In the genomic region with DNA sequence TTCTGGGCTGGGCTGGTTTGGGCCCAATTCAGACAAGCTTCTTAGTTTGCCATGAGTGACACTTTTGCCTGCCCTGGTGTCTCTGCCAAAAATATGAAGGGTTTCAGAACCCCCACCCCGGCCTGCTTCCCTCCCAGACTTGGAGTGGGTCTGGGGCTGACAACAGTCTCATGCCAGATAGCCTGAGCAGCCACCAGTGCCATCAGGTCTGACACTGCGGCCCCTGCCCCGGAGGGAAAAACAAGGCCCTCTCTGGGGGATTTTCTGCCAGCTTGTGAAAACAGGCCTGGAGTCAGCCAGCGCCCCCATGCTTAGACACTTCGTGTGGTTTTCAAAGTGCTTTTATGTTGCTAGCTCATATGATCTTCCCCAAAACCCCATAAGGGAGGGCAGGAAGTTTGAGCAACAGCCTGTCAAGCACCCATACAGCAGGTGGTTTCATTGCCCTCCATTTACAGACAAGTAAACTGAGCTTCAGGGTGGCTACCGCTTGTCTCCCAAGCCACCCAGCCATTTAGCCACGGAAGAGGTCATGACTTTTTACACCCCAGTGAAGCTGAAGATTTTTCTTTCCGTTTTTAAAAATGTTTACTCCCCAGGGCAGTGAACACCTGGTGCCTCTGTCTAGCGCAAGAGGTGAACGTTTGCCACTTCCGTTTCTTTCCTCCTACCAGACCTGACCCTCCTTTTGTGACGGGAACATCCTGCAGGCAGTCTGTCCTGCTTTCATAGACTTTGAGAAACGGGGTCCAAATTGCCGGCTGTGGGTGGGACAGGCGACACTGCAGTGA, we compare ENCODE assay signal across 8 cellular contexts.
A peak's percentile ranks its signal among the peaks of the same experiment; 100 is the strongest.
DNase-seq lines count a peak whose midpoint lies in the region; ATAC-seq and TF ChIP-seq lines count a peak whose summit lies in the region.

No MANE protein-coding gene starts in this region.

- ATAC-seq in heart right ventricle = no peak
- peak; percentile 41 for ATAC-seq in HG03108 (IDR thresholded peaks at IDR 0.05; ENCODE audit: unreplicated experiment)
- ATAC-seq in natural killer cell = peak; percentile 43 to 65 (median 56)

- WGBS in heart right ventricle, 2 donors = 72 to 81% methylated on average over 15 of the region's 15 CpGs

- H3K36me3 Mint-ChIP-seq in natural killer cell = no peaks in the 10 kb centered on the region

- no peak for TF ChIP-seq POLR2A in Peyer's patch (IDR thresholded peaks at IDR 0.05)

- TF ChIP-seq CTCF in heart right ventricle (IDR thresholded peaks at IDR 0.05) (no peak), Peyer's patch (IDR thresholded peaks at IDR 0.05) (no peak), natural killer cell (IDR thresholded peaks at IDR 0.05) (no peak)

- H3K4me3 ChIP-seq in heart right ventricle (no peak overlapping the region), Peyer's patch (peak overlapping the region in 1 of 4 donors; percentile 13)

- intact Hi-C loops in heart right ventricle (cut with DNase I) = loop anchor here in 1 of 10 donors (5.0 kb wide), 1 partner anchor 36 kb away; no protein-coding TSS in a partner anchor
- intact Hi-C loops in cardiac septum (cut with DNase I) = no loop called here
- intact Hi-C loops in natural killer cell (cut with micrococcal nuclease) = loop anchor here (2.0 to 10.0 kb wide), 2 partner anchors 109 to 443 kb away; no protein-coding TSS in a partner anchor

- no peaks in the 10 kb centered on the region for H3K9me3 Mint-ChIP-seq in natural killer cell

- peaks cover 80 to 97% of the 10 kb centered on the region in 2 donors for H3K4me1 Mint-ChIP-seq in natural killer cell

- DNase-seq in heart right ventricle (no peak), cardiac septum (ENCODE audit: low spot score) (no peak), Peyer's patch (peak in 2 of 3 donors; percentile 84 to 90), natural killer cell (peak; percentile 65), mesenteric fat pad (ENCODE audit: low spot score) (no peak), retina (no peak)
- peak; percentile 66 for DNase-seq in activated gamma-delta T cell treated with anti-CD3 and anti-CD28 coated beads, Interleukin-2, amount 50 U/mL, for 16 hours (ENCODE audit: low read depth)

- peak overlapping the region in 9 of 10 donors; percentile 12 to 89 (median 57) for H3K27ac ChIP-seq in heart right ventricle
- peak overlapping the region; percentile 76 to 98 (median 82) for H3K27ac ChIP-seq in Peyer's patch

- peaks cover 59 to 99% (median 87%) of the 10 kb centered on the region in 9 donors for H3K4me1 ChIP-seq in heart right ventricle
- H3K4me1 ChIP-seq in Peyer's patch = peaks cover 24 to 99% (median 80%) of the 10 kb centered on the region in 4 donors

- peak overlapping the region; percentile 86 for H3K27ac Mint-ChIP-seq in natural killer cell

- H3K36me3 ChIP-seq in heart right ventricle (no peaks in the 10 kb centered on the region), Peyer's patch (no peaks in the 10 kb centered on the region)

- no peaks in the 10 kb centered on the region for H3K27me3 Mint-ChIP-seq in natural killer cell (ENCODE audit: low read depth in 2 of 2)

- peak overlapping the region; percentile 82 for H3K4me3 Mint-ChIP-seq in natural killer cell

- H3K9me3 ChIP-seq in heart right ventricle (no peaks in the 10 kb centered on the region), Peyer's patch (no peaks in the 10 kb centered on the region)

- no peaks in the 10 kb centered on the region for H3K27me3 ChIP-seq in heart right ventricle
- H3K27me3 ChIP-seq in Peyer's patch = no peaks in the 10 kb centered on the region

Comparison
In these comparisons a context has a peak if more than half of its experiments do, and no peak if none do; other contexts are left out.
1. ATAC-seq: peak in HG03108 (single experiment) and natural killer cell (3 of 3); none in heart right ventricle (0 of 8).
2. DNase-seq: peak in Peyer's patch (2 of 3), activated gamma-delta T cell treated with anti-CD3 and anti-CD28 coated beads, Interleukin-2, amount 50 U/mL, for 16 hours (single experiment) and natural killer cell (single experiment); none in heart right ventricle (0 of 2), cardiac septum (single experiment), mesenteric fat pad (single experiment) and retina (single experiment).